Comparison of ENCODE assay signal across 30 cellular contexts in genomic region chr13:85549819-85550218, GRCh38.
"Had no signal": no experiment of that assay in that cellular context is flagged by ENCODE, and none has a peak within 500 bp of the region (broad histone marks: within the 10 kb centered on the region; RNA-seq: fewer than 3 reads in every experiment).

No MANE protein-coding gene starts in this region.

- H3K4me3 ChIP-seq: gastroesophageal sphincter, ovary, skin epidermis, upper lobe of left lung, vagina had no signal

- H3K4me1 ChIP-seq: gastroesophageal sphincter, upper lobe of left lung, vagina had no signal

- H3K9me3 ChIP-seq: ovary, vagina had no signal

- H3K36me3 Mint-ChIP-seq: naive B cell; stimulated activated effector memory CD8-positive, alpha-beta T cell treated with anti-CD3 and anti-CD28 coated beads, Interleukin-12 subunit alpha, Interleukin-12 subunit beta, amount 100 ng/mL, for 72 hours had no signal

- H3K27me3 Mint-ChIP-seq: activated CD4-positive, alpha-beta memory T cell treated with anti-CD3 and anti-CD28 coated beads, Interleukin-2, amount 10 ng/mL, durations not matched to agents 7 days and 5 days; activated CD4-positive, alpha-beta T cell treated with anti-CD3 and anti-CD28 coated beads, Interleukin-2, amount 10 ng/mL, durations not matched to agents 7 days and 5 days; activated naive CD8-positive, alpha-beta T cell treated with anti-CD3 and anti-CD28 coated beads, Interleukin-2, amount 50 U/mL, for 24 hours; activated T-cell treated with anti-CD3 and anti-CD28 coated beads, Interleukin-2, amount 50 U/mL, for 24 hours; activated T-helper 17 cell treated with anti-CD3 and anti-CD28 coated beads, Interleukin-2, amount 50 U/mL, for 72 hours; effector memory CD8-positive, alpha-beta T cell; naive B cell; progenitor cell of endocrine pancreas; stimulated activated naive CD8-positive, alpha-beta T cell treated with anti-CD3 and anti-CD28 coated beads, Interleukin-15, Interleukin-2, amounts not matched to agents 100 ng/mL and 50 ng/mL, for 24 hours had no signal

- H3K27ac ChIP-seq: gastroesophageal sphincter, ovary, skin epidermis, upper lobe of left lung, vagina, WERI-Rb-1 had no signal

- H3K4me3 Mint-ChIP-seq: activated CD4-positive, alpha-beta memory T cell treated with anti-CD3 and anti-CD28 coated beads, Interleukin-2, amount 10 ng/mL, durations not matched to agents 7 days and 5 days; activated CD4-positive, alpha-beta T cell treated with anti-CD3 and anti-CD28 coated beads, Interleukin-2, amount 10 ng/mL, durations not matched to agents 7 days and 5 days; activated naive CD8-positive, alpha-beta T cell treated with anti-CD3 and anti-CD28 coated beads, Interleukin-2, amount 50 U/mL, for 24 hours; activated T-cell treated with anti-CD3 and anti-CD28 coated beads, Interleukin-2, amount 50 U/mL, for 24 hours; activated T-helper 17 cell treated with anti-CD3 and anti-CD28 coated beads, Interleukin-2, amount 50 U/mL, for 72 hours; effector memory CD8-positive, alpha-beta T cell; naive B cell; nephron progenitor cell; stimulated activated effector memory CD8-positive, alpha-beta T cell treated with anti-CD3 and anti-CD28 coated beads, Interleukin-12 subunit alpha, Interleukin-12 subunit beta, amount 100 ng/mL, for 72 hours; stimulated activated naive CD8-positive, alpha-beta T cell treated with anti-CD3 and anti-CD28 coated beads, Interleukin-15, Interleukin-2, amounts not matched to agents 100 ng/mL and 50 ng/mL, for 24 hours had no signal

- H3K27ac Mint-ChIP-seq: activated CD4-positive, alpha-beta memory T cell treated with anti-CD3 and anti-CD28 coated beads, Interleukin-2, amount 10 ng/mL, durations not matched to agents 7 days and 5 days; activated CD4-positive, alpha-beta T cell treated with anti-CD3 and anti-CD28 coated beads, Interleukin-2, amount 10 ng/mL, durations not matched to agents 7 days and 5 days; activated naive CD8-positive, alpha-beta T cell treated with anti-CD3 and anti-CD28 coated beads, Interleukin-2, amount 50 U/mL, for 24 hours; activated T-cell treated with anti-CD3 and anti-CD28 coated beads, Interleukin-2, amount 50 U/mL, for 24 hours; activated T-helper 17 cell treated with anti-CD3 and anti-CD28 coated beads, Interleukin-2, amount 50 U/mL, for 72 hours; effector memory CD8-positive, alpha-beta T cell; naive B cell; nephron progenitor cell; progenitor cell of endocrine pancreas; stimulated activated effector memory CD8-positive, alpha-beta T cell treated with anti-CD3 and anti-CD28 coated beads, Interleukin-12 subunit alpha, Interleukin-12 subunit beta, amount 100 ng/mL, for 72 hours; stimulated activated naive CD8-positive, alpha-beta T cell treated with anti-CD3 and anti-CD28 coated beads, Interleukin-15, Interleukin-2, amounts not matched to agents 100 ng/mL and 50 ng/mL, for 24 hours had no signal

- H3K4me1 Mint-ChIP-seq: activated CD4-positive, alpha-beta memory T cell treated with anti-CD3 and anti-CD28 coated beads, Interleukin-2, amount 10 ng/mL, durations not matched to agents 7 days and 5 days; activated CD4-positive, alpha-beta T cell treated with anti-CD3 and anti-CD28 coated beads, Interleukin-2, amount 10 ng/mL, durations not matched to agents 7 days and 5 days; activated naive CD8-positive, alpha-beta T cell treated with anti-CD3 and anti-CD28 coated beads, Interleukin-2, amount 50 U/mL, for 24 hours; activated T-helper 17 cell treated with anti-CD3 and anti-CD28 coated beads, Interleukin-2, amount 50 U/mL, for 72 hours; naive B cell; nephron progenitor cell; stimulated activated effector memory CD8-positive, alpha-beta T cell treated with anti-CD3 and anti-CD28 coated beads, Interleukin-12 subunit alpha, Interleukin-12 subunit beta, amount 100 ng/mL, for 72 hours had no signal

- H3K36me3 ChIP-seq: gastroesophageal sphincter, ovary, upper lobe of left lung, vagina, WERI-Rb-1 had no signal

- H3K27me3 ChIP-seq: gastroesophageal sphincter, ovary, upper lobe of left lung, vagina had no signal

- ATAC-seq: activated CD4-positive, CD25-positive, alpha-beta regulatory T cell treated with anti-CD3 and anti-CD28 coated beads, Interleukin-2, amount 50 U/mL, for 24 hours; activated naive CD8-positive, alpha-beta T cell treated with anti-CD3 and anti-CD28 coated beads, Interleukin-2, amount 50 U/mL, for 24 hours; activated T-helper 17 cell treated with anti-CD3 and anti-CD28 coated beads, Interleukin-2, amount 50 U/mL, for 72 hours; effector memory CD8-positive, alpha-beta T cell; gastroesophageal sphincter; left cardiac atrium; sciatic nerve; stimulated activated effector memory CD8-positive, alpha-beta T cell treated with anti-CD3 and anti-CD28 coated beads, Interleukin-12 subunit alpha, Interleukin-12 subunit beta, amount 100 ng/mL, for 72 hours had no signal

- DNase-seq: activated CD4-positive, alpha-beta memory T cell treated with anti-CD3 and anti-CD28 coated beads, Interleukin-2, amount 10 ng/mL, durations not matched to agents 7 days and 5 days; activated CD4-positive, alpha-beta T cell treated with anti-CD3 and anti-CD28 coated beads, Interleukin-2, amount 10 ng/mL, durations not matched to agents 7 days and 5 days; activated CD8-positive, alpha-beta memory T cell treated with anti-CD3 and anti-CD28 coated beads, Interleukin-2, amount 50 U/mL, for 48 hours; activated gamma-delta T cell treated with Interleukin-2 at 50 U/mL for 16 hours; activated naive CD4-positive, alpha-beta T cell treated with anti-CD3 and anti-CD28 coated beads, Interleukin-2, amount 50 U/mL, for 16 hours; activated naive CD8-positive, alpha-beta T cell treated with anti-CD3 and anti-CD28 coated beads, Interleukin-2, amount 50 U/mL, for 24 hours; activated T-cell treated with anti-CD3 and anti-CD28 coated beads, Interleukin-2, amount 50 U/mL, for 24 hours; amygdala; cortex of kidney; effector memory CD8-positive, alpha-beta T cell; hippocampal formation; left cardiac atrium; mammary epithelial cell; naive B cell; nephron progenitor cell; ovary; retina; stimulated activated CD4-positive, alpha-beta T cell treated with anti-CD3 and anti-CD28 coated beads, Interleukin-12 subunit alpha, Interleukin-12 subunit beta, amount 100 ng/mL, for 4 hours; stimulated activated CD4-positive, alpha-beta T cell treated with anti-CD3 and anti-CD28 coated beads, Interleukin-4, amount 100 ng/mL, for 24 hours; upper lobe of left lung; WERI-Rb-1 had no signal
